In the genomic region with DNA sequence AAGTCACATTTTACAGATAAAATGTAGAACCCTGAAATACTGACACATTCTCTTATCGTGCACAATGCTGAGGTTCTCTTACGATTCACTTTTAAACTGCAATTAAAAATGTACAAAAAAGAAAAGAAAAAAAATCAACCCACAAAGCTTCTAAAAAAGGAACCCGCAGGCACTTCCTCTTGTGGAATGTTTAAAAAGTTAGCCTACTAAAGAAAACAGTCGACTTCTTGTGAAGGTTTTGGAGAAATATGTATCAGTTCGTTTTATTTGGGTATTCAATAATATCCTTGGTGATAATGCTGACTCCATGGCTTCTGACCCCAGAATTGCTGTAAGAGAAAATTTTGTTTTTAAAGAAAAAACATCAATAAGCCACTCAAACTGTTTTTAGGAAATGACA, we compare ENCODE assay signal across 1 cellular context.
TF ChIP-seq lines count a peak whose summit lies in the region.

No MANE protein-coding gene starts in this region.

TF ChIP-seq in HEK293T, 16 proteins besides CTCF, POLR2A, EP300 and RAD21 (continued from another document):
- TF ChIP-seq, protein P1, sequence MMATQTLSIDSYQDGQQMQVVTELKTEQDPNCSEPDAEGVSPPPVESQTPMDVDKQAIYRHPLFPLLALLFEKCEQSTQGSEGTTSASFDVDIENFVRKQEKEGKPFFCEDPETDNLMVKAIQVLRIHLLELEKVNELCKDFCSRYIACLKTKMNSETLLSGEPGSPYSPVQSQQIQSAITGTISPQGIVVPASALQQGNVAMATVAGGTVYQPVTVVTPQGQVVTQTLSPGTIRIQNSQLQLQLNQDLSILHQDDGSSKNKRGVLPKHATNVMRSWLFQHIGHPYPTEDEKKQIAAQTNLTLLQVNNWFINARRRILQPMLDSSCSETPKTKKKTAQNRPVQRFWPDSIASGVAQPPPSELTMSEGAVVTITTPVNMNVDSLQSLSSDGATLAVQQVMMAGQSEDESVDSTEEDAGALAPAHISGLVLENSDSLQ (IDR thresholded peaks at IDR 0.05): no peak
- TF ChIP-seq TARDBP (IDR thresholded peaks at IDR 0.05) (no peak), L3MBTL2 (conservative IDR thresholded peaks at IDR 0.05) (no peak), HDGF (IDR thresholded peaks at IDR 0.05; ENCODE audit: borderline replicate concordance) (no peak), ZNF384 (IDR thresholded peaks at IDR 0.05) (no peak)
